In genomic region chr5:53333160-53333559, GRCh38 we compare ENCODE assay signal across 19 cellular contexts.
DNase-seq lines count a peak whose midpoint lies in the region; ATAC-seq and TF ChIP-seq lines count a peak whose summit lies in the region.
"Had no signal": no experiment of that assay in that cellular context is flagged by ENCODE, and none has a peak within 500 bp of the region (broad histone marks: within the 10 kb centered on the region; RNA-seq: fewer than 3 reads in every experiment).

No MANE protein-coding gene starts in this region.

- CTCF ChIA-PET in mammary epithelial cell (lab: Charles Lee; ENCODE audit: low non-redundant PET), result no interaction called here

- no peaks in the 10 kb centered on the region for H3K36me3 ChIP-seq in ACC112 (ENCODE audit: insufficient read depth, low read length)
- no peaks in the 10 kb centered on the region for H3K36me3 ChIP-seq in mammary epithelial cell (ENCODE audit: insufficient read depth, low read length)

- H3K9me3 ChIP-seq in mammary epithelial cell (replicated peaks; ENCODE audit: insufficient read depth, low read length), result peaks cover 1% of the 10 kb centered on the region

- peak overlapping the region; percentile 55 for H2AFZ ChIP-seq in ACC112 (ENCODE audit: low read length, unreplicated experiment)
- no peak overlapping the region for H2AFZ ChIP-seq in mammary epithelial cell (ENCODE audit: low read depth, low read length)
- H2AFZ ChIP-seq: GM23338 had no signal

- H3K27me3 ChIP-seq in ACC112 (ENCODE audit: insufficient read depth, low read length), result no peaks in the 10 kb centered on the region
- H3K27me3 ChIP-seq in mammary epithelial cell (ENCODE audit: insufficient read depth, low read length), result no peaks in the 10 kb centered on the region
- H3K27me3 ChIP-seq in foreskin keratinocyte, result no peaks in the 10 kb centered on the region

- dilution Hi-C loops in mammary epithelial cell (cut with HindIII; ENCODE audit: low sequenced_read_pairs), result loop anchor here (5.0 to 10.0 kb wide), 4 partner anchors 34 to 152 kb away; partner anchors contain the start of gene FST

- H3K4me3 ChIP-seq in ACC112 (ENCODE audit: low read depth, low read length), result no peak overlapping the region
- no peak overlapping the region for H3K4me3 ChIP-seq in mammary epithelial cell (replicated peaks in 1 of 3; ENCODE audit: insufficient read depth in 1 of 3, low read depth in 2 of 3, low read length in 3 of 3)
- H3K4me3 ChIP-seq: GM23338 had no signal

- H3K79me2 ChIP-seq in ACC112 (ENCODE audit: control insufficient read depth, insufficient read depth, low read length, unreplicated experiment), result no peaks in the 10 kb centered on the region
- H3K79me2 ChIP-seq in mammary epithelial cell (ENCODE audit: insufficient read depth, low read length), result no peaks in the 10 kb centered on the region

- in situ Hi-C loops in mammary epithelial cell (cut with MboI; ENCODE audit: low sequenced_read_pairs in 2 of 2), result loop anchor here in 1 of 2 donors (10.0 kb wide), 1 partner anchor 152 kb away; the partner anchor contains the start of gene FST

- WGBS in mammary epithelial cell (ENCODE audit: low coverage, missing lambda C conversion rate), result 2% methylated on average over 3 of the region's 3 CpGs

- DNase-seq in HT1080 (ENCODE audit: low read depth) (peak; percentile 57), mammary epithelial cell (peak; percentile 98), foreskin keratinocyte (peak; percentile 99 to 100), NCI-H526 treated with DMSO at 0.1 percent for 48 hours (lab: John Stamatoyannopoulos, UW) (no peak), activated T-cell treated with anti-CD3 and anti-CD28 coated beads for 4 hours (no peak), hypothalamus (lab: John Stamatoyannopoulos, UW) (no peak)
- no peak for DNase-seq in activated CD4-positive, alpha-beta T cell treated with anti-CD3 and anti-CD28 coated beads, Interleukin-2, amount 50 U/mL, for 1 hour
- DNase-seq: activated CD8-positive, alpha-beta memory T cell treated with anti-CD3 and anti-CD28 coated beads, Interleukin-2, amount 10 ng/mL, durations not matched to agents 7 days and 5 days; aorta; CD8-positive, alpha-beta memory T cell; cortex of kidney; Karpas-422; naive thymus-derived CD4-positive, alpha-beta T cell; NCI-H1436 treated with DMSO at 0.1 percent for 48 hours; SHP77 treated with DMSO at 0.1 percent for 48 hours; stimulated activated naive B cell treated with anti-CD40 and anti-IgM and Interleukin-4, amounts not matched to agents 10 μg/mL and 1 μg/mL and 100 μg/mL, for 72 hours; T-helper 2 cell had no signal

- peak overlapping the region; percentile 99 for H3K9ac ChIP-seq in mammary epithelial cell (ENCODE audit: insufficient read depth, low read length)

- no TSS peak for BruUV-seq in mammary epithelial cell (replicated peaks; lab: Mats Ljungman, UMichigan)

- no peak for TF ChIP-seq CTCF in mammary epithelial cell (conservative IDR thresholded peaks at IDR 0.05 in 1 of 2, IDR thresholded peaks at IDR 0.05 in 1 of 2; ENCODE audit: extremely low read depth in 1 of 2, insufficient read depth in 1 of 2, low read depth in 1 of 2, low read length in 2 of 2)
- TF ChIP-seq CTCF in foreskin keratinocyte (conservative IDR thresholded peaks at IDR 0.05), result no peak

- H3K4me2 ChIP-seq in mammary epithelial cell (ENCODE audit: insufficient read depth, low read depth, low read length), result no peak overlapping the region
- H3K4me2 ChIP-seq: GM23338 had no signal

- peak; percentile 54 for ATAC-seq in foreskin keratinocyte
- ATAC-seq: activated CD8-positive, alpha-beta memory T cell treated with anti-CD3 and anti-CD28 coated beads, Interleukin-2, amount 10 ng/mL, durations not matched to agents 7 days and 5 days; GM23338; naive thymus-derived CD4-positive, alpha-beta T cell; stimulated activated naive B cell treated with anti-CD40 and anti-IgM and Interleukin-4, amounts not matched to agents 10 μg/mL and 1 μg/mL and 100 μg/mL, for 72 hours had no signal

- no peaks in the 10 kb centered on the region for H4K20me1 ChIP-seq in mammary epithelial cell (ENCODE audit: insufficient read depth, low read length)

- peak overlapping the region; percentile 86 for H3K27ac ChIP-seq in ACC112 (ENCODE audit: low read depth, low read length)
- peak overlapping the region; percentile 100 for H3K27ac ChIP-seq in mammary epithelial cell (ENCODE audit: insufficient read depth, low read depth, low read length)
- H3K27ac ChIP-seq in foreskin keratinocyte, result peak overlapping the region; percentile 99

- peaks cover 53% of the 10 kb centered on the region for H3K4me1 ChIP-seq in ACC112 (ENCODE audit: control insufficient read depth, insufficient read depth, low read length, unreplicated experiment)
- H3K4me1 ChIP-seq in mammary epithelial cell (ENCODE audit: insufficient read depth, low read length), result peaks cover 73% of the 10 kb centered on the region
- H3K4me1 ChIP-seq in foreskin keratinocyte, result peaks cover 55% of the 10 kb centered on the region

- intact Hi-C loops in mammary epithelial cell (cut with micrococcal nuclease), result loop anchor here (1.0 to 5.0 kb wide), 2 partner anchors 14 to 211 kb away; no protein-coding TSS in a partner anchor

Comparison
In these comparisons a context has a peak if more than half of its experiments do, and no peak if none do; other contexts are left out.
1. DNase-seq: peak in HT1080 (single experiment), mammary epithelial cell (single experiment) and foreskin keratinocyte (2 of 2); none in NCI-H526 treated with DMSO at 0.1 percent for 48 hours (single experiment), activated CD4-positive, alpha-beta T cell treated with anti-CD3 and anti-CD28 coated beads, Interleukin-2, amount 50 U/mL, for 1 hour (single experiment), activated T-cell treated with anti-CD3 and anti-CD28 coated beads for 4 hours (single experiment) and hypothalamus (0 of 51).
2. Peak in every context shown above with its lines, with median percentiles within 50 percentile points of each other: H3K27ac ChIP-seq.